ENCODE assay signal across 13 cellular contexts in genomic region chr10:56633876-56634452, GRCh38.
DNase-seq lines count a peak whose midpoint lies in the region; ATAC-seq, FAIRE-seq and TF ChIP-seq lines count a peak whose summit lies in the region.
"Had no signal": no experiment of that assay in that cellular context is flagged by ENCODE, and none has a peak within 500 bp of the region (broad histone marks: within the 10 kb centered on the region; RNA-seq: fewer than 3 reads in every experiment).

No MANE protein-coding gene starts in this region.

- no peak for TF ChIP-seq RAD21 in HepG2 (CRISPR knock-in tag; IDR thresholded peaks at IDR 0.05)

- peaks cover 22% of the 10 kb centered on the region for H3K4me1 Mint-ChIP-seq in activated B cell treated with CpG ODN at 0.5 μM for 24 hours

- H3K27me3 ChIP-seq in HepG2 (ENCODE audit: control insufficient read depth in 1 of 2, insufficient read depth in 2 of 2, low read length in 2 of 2): no peaks in the 10 kb centered on the region; a peak in 1 of 5 replicates
- H3K27me3 ChIP-seq: esophagus muscularis mucosa had no signal

- no peaks in the 10 kb centered on the region for H3K27me3 Mint-ChIP-seq in activated B cell treated with CpG ODN at 0.5 μM for 24 hours

- H3K9me3 Mint-ChIP-seq in activated B cell treated with CpG ODN at 0.5 μM for 24 hours: peaks cover 6% of the 10 kb centered on the region

- no peak for TF ChIP-seq EP300 in HepG2 (IDR thresholded peaks at IDR 0.05; ENCODE audit: low read depth in 2 of 2, low read length in 2 of 2)
- no peak for TF ChIP-seq EP300 in HepG2 (CRISPR knock-in tag; IDR thresholded peaks at IDR 0.05; ENCODE audit: borderline replicate concordance)

- no peak overlapping the region for H3K9ac ChIP-seq in HepG2 (ENCODE audit: insufficient read depth, low read depth, low read length)

- H3K4me2 ChIP-seq in HepG2 (ENCODE audit: low read depth, low read length): no peak overlapping the region

- CTCF ChIA-PET in activated B cell treated with CpG ODN at 0.5 μM for 24 hours (lab: Charles Lee): no interaction called here
- CTCF ChIA-PET in HepG2 (lab: Yijun Ruan, JAX; ENCODE audit: low intra/inter-chr PET ratio, low total read pairs): no interaction called here

- H3K36me3 ChIP-seq in HepG2 (replicated peaks in 1 of 2; ENCODE audit: control insufficient read depth in 1 of 2, insufficient read depth in 2 of 2, low read length in 2 of 2): no peaks in the 10 kb centered on the region
- H3K36me3 ChIP-seq: esophagus muscularis mucosa had no signal

- in situ Hi-C loops in HepG2 (cut with HindIII; ENCODE audit: extremely low pct_ligation_motif_present, low pct_unique_long_range_greater_than_20kb): no loop called here

- DNase-seq in activated B cell treated with CpG ODN at 0.5 μM for 24 hours (no peak), HT-29 (ENCODE audit: low spot score) (no peak), mesenteric fat pad (ENCODE audit: low spot score) (no peak), HepG2 (ENCODE audit: low spot score) (no peak), nucleus accumbens (lab: John Stamatoyannopoulos, UW) (no peak)
- DNase-seq: substantia nigra had no signal

- POLR2A ChIA-PET in activated B cell treated with CpG ODN at 0.5 μM for 24 hours (lab: Charles Lee) (no interaction called here), HepG2 (lab: Yijun Ruan, JAX) (no interaction called here)

- no peaks in the 10 kb centered on the region for H4K20me1 ChIP-seq in HepG2 (ENCODE audit: insufficient read depth, low read length)

- H3K4me3 ChIP-seq in HepG2 (replicated peaks in 1 of 3; ENCODE audit: insufficient read depth in 1 of 3, low read depth in 2 of 3, low read length in 3 of 3): no peak overlapping the region
- H3K4me3 ChIP-seq: esophagus muscularis mucosa, lung had no signal

- TF ChIP-seq CTCF in activated B cell treated with CpG ODN at 0.5 μM for 24 hours (IDR thresholded peaks at IDR 0.05): no peak
- no peak for TF ChIP-seq CTCF in HepG2 (CRISPR knock-in tag; IDR thresholded peaks at IDR 0.05)

- BruUV-seq in HepG2 (replicated peaks; lab: Mats Ljungman, UMichigan): no TSS peak

- no peaks in the 10 kb centered on the region for H3K4me1 ChIP-seq in HepG2 (ENCODE audit: insufficient read depth, low read length)
- H3K4me1 ChIP-seq: esophagus muscularis mucosa had no signal

- peak overlapping the region; percentile 4 for H3K4me3 Mint-ChIP-seq in activated B cell treated with CpG ODN at 0.5 μM for 24 hours
- H3K4me3 Mint-ChIP-seq: T-helper 2 cell treated with Interferon-gamma antibody and Interleukin-4, amounts not matched to agents 5 μg/mL and 100 μg/mL, for 36 hours had no signal

- peak overlapping the region; percentile 68 for H3K27ac Mint-ChIP-seq in activated B cell treated with CpG ODN at 0.5 μM for 24 hours
- H3K27ac Mint-ChIP-seq: activated naive CD4-positive, alpha-beta T cell treated with anti-CD3 and anti-CD28 coated beads, Interleukin-2, amount 50 U/mL, for 72 hours; T-helper 2 cell treated with Interferon-gamma antibody and Interleukin-4, amounts not matched to agents 5 μg/mL and 100 μg/mL, for 36 hours had no signal

- H2AFZ ChIP-seq in HepG2 (ENCODE audit: low read length): no peak overlapping the region

- FAIRE-seq in HepG2 (lab: Jason Lieb, UNC): no peak

- H3K27ac ChIP-seq in HepG2 (ENCODE audit: extremely low read length, insufficient read depth, low read length): no peak overlapping the region
- H3K27ac ChIP-seq: esophagus muscularis mucosa had no signal

- ATAC-seq in GM18909 (IDR thresholded peaks at IDR 0.05; ENCODE audit: poor library complexity, unreplicated experiment) (peak; percentile 99), HG02588 (IDR thresholded peaks at IDR 0.05; ENCODE audit: unreplicated experiment) (peak; percentile 100), HG03521 (IDR thresholded peaks at IDR 0.05; ENCODE audit: unreplicated experiment) (peak; percentile 100), activated B cell treated with CpG ODN at 0.5 μM for 24 hours (ENCODE audit: low read depth) (peak; percentile 88), HepG2 (no peak)
- ATAC-seq: activated naive CD4-positive, alpha-beta T cell treated with anti-CD3 and anti-CD28 coated beads, Interleukin-2, amount 50 U/mL, for 72 hours had no signal

- H3K9me3 ChIP-seq in HepG2 (ENCODE audit: low read length): peaks cover 6% of the 10 kb centered on the region; the same call in 1 of the 2 replicates

- 0% methylated on average over 1 of the region's 1 CpG for WGBS in HepG2 (ENCODE audit: low lambda C conversion rate)

- no peaks in the 10 kb centered on the region for H3K36me3 Mint-ChIP-seq in activated B cell treated with CpG ODN at 0.5 μM for 24 hours (ENCODE audit: low read depth)

- no peak for TF ChIP-seq POLR2A in HepG2 (IDR thresholded peaks at IDR 0.05; ENCODE audit: insufficient read depth in 1 of 2, low read depth in 2 of 2, low read length in 2 of 2)

- H3K79me2 ChIP-seq in HepG2 (ENCODE audit: insufficient read depth, low read length): no peaks in the 10 kb centered on the region

- intact Hi-C loops in activated B cell treated with CpG ODN at 0.5 μM for 24 hours (cut with micrococcal nuclease) (loop anchor here (10.0 kb wide), 1 partner anchor 269 kb away; the partner anchor contains the start of gene ZWINT), HepG2 (cut with micrococcal nuclease; ENCODE audit: unreplicated experiment) (no loop called here)

TF ChIP-seq in HepG2, 621 proteins besides CTCF, POLR2A, EP300 and RAD21:
- TF ChIP-seq ZFP37 (CRISPR knock-in tag; IDR thresholded peaks at IDR 0.05; ENCODE audit: borderline replicate concordance) (no peak), CHCHD3 (CRISPR knock-in tag; IDR thresholded peaks at IDR 0.05) (no peak), ZNF34 (CRISPR knock-in tag; IDR thresholded peaks at IDR 0.05; ENCODE audit: borderline replicate concordance) (no peak), SUZ12 (IDR thresholded peaks at IDR 0.05; ENCODE audit: low read depth, low read length) (no peak), PHF5A (CRISPR knock-in tag; IDR thresholded peaks at IDR 0.05; ENCODE audit: low read depth, unreplicated experiment) (no peak), GMEB1 (CRISPR knock-in tag; IDR thresholded peaks at IDR 0.05; ENCODE audit: borderline replicate concordance) (no peak), ZNF543 (CRISPR knock-in tag; IDR thresholded peaks at IDR 0.05) (no peak)
